14 cellular contexts compared by ENCODE assay signal in the genomic region with DNA sequence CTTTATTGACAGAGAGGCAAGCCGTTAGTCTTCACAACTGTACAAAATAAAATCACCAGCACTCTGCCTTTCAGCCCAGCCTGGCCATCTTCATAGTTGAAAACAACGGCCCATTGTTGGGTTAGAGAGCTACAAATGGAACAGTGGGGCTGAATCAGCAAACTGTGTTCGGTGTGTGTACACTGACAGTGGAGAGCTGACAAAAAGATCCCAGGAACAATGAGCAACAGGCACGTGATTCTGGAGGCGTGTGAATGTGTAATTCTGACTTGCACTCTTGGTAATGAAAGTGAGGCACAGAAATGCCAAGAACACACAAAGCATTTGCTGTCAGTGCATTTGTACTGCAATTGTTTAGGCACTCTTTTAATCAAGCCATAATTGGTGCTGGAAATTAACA.
DNase-seq lines count a peak whose midpoint lies in the region; ATAC-seq and TF ChIP-seq lines count a peak whose summit lies in the region.
"Had no signal": no experiment of that assay in that cellular context is flagged by ENCODE, and none has a peak within 500 bp of the region (broad histone marks: within the 10 kb centered on the region; RNA-seq: fewer than 3 reads in every experiment).

No MANE protein-coding gene starts in this region.

- no peaks in the 10 kb centered on the region for H4K20me1 ChIP-seq in hepatocyte (ENCODE audit: insufficient read depth, poor library complexity, severe bottlenecking)

- ATAC-seq in GM18868 (IDR thresholded peaks at IDR 0.05; ENCODE audit: unreplicated experiment) (no peak), HG02981 (IDR thresholded peaks at IDR 0.05; ENCODE audit: unreplicated experiment) (no peak), GM18861 (IDR thresholded peaks at IDR 0.05; ENCODE audit: unreplicated experiment) (no peak)
- ATAC-seq: left lobe of liver had no signal

- H3K27me3 ChIP-seq in hepatocyte = no peaks in the 10 kb centered on the region
- H3K27me3 ChIP-seq: BE2C had no signal

- no peaks in the 10 kb centered on the region for H3K36me3 ChIP-seq in hepatocyte (replicated peaks; ENCODE audit: insufficient read depth, low read depth)
- H3K36me3 ChIP-seq: BE2C had no signal

- peaks cover 11% of the 10 kb centered on the region for H3K4me1 ChIP-seq in hepatocyte (ENCODE audit: insufficient read depth)
- H3K4me1 ChIP-seq: BE2C had no signal

- no peaks in the 10 kb centered on the region for H3K79me2 ChIP-seq in hepatocyte

- TF ChIP-seq CTCF in hepatocyte (IDR thresholded peaks at IDR 0.05; ENCODE audit: poor library complexity) = no peak

- H2AFZ ChIP-seq in hepatocyte = no peak overlapping the region

- H3K9me2 ChIP-seq in hepatocyte (replicated peaks; ENCODE audit: insufficient read depth) = no peaks in the 10 kb centered on the region

- peak overlapping the region; percentile 37 for H3K27ac ChIP-seq in hepatocyte

- H3K9me3 ChIP-seq in hepatocyte (ENCODE audit: low read depth) = no peaks in the 10 kb centered on the region
- H3K9me3 ChIP-seq: BE2C had no signal

- DNase-seq in H4 (ENCODE audit: low spot score) = peak; percentile 19
- DNase-seq in SW480 (ENCODE audit: low spot score) = peak; percentile 84
- DNase-seq in hepatocyte (ENCODE audit: low spot score) = peak; percentile 46
- DNase-seq in putamen (ENCODE audit: low spot score) = peak; percentile 96
- no peak for DNase-seq in effector CD4-positive, alpha-beta T cell
- DNase-seq: activated naive CD4-positive, alpha-beta T cell treated with anti-CD3 and anti-CD28 coated beads for 36 hours; BE2C; GDM1; MM.1S; SHP77 treated with DMSO at 0.1 percent for 48 hours had no signal

- H3K4me3 ChIP-seq in hepatocyte = no peak overlapping the region

- 44% methylated on average over 5 of the region's 5 CpGs for WGBS in hepatocyte (ENCODE audit: low lambda C conversion rate, missing lambda C conversion rate)

- no peak overlapping the region for H3K4me2 ChIP-seq in hepatocyte
